23 cellular contexts compared by ENCODE assay signal in genomic region chr2:18474690-18475089, GRCh38.
DNase-seq lines count a peak whose midpoint lies in the region; ATAC-seq and TF ChIP-seq lines count a peak whose summit lies in the region.
"Had no signal": no experiment of that assay in that cellular context is flagged by ENCODE, and none has a peak within 500 bp of the region (broad histone marks: within the 10 kb centered on the region; RNA-seq: fewer than 3 reads in every experiment).

No MANE protein-coding gene starts in this region.

- no TSS peak for BruUV-seq in IMR-90 (replicated peaks; lab: Mats Ljungman, UMichigan)

- H4K20me1 ChIP-seq in IMR-90 (ENCODE audit: insufficient read depth, low read length): no peaks in the 10 kb centered on the region

- no peak overlapping the region for H3K56ac ChIP-seq in IMR-90 (ENCODE audit: extremely low read depth, insufficient read depth, low read length)

- in situ Hi-C loops in IMR-90 (cut with MboI; ENCODE audit: low sequenced_read_pairs): no loop called here

- peaks cover 7% of the 10 kb centered on the region for H3K27me3 Mint-ChIP-seq in mesothelial cell of epicardium (ENCODE audit: low read depth)

- no peak overlapping the region for H2AK9ac ChIP-seq in IMR-90 (replicated peaks; ENCODE audit: low read depth, low read length, poor library complexity)

- TF ChIP-seq RAD21 in IMR-90 (IDR thresholded peaks at IDR 0.05; ENCODE audit: low read length): no peak

- DNase-seq in IMR-90: peak; percentile 29
- DNase-seq in fibroblast of peridontal ligament (ENCODE audit: extremely low read depth): peak; percentile 39
- DNase-seq in mesothelial cell of epicardium (ENCODE audit: low spot score in 2 of 2, unreplicated experiment in 2 of 2): no peak
- DNase-seq in tibial artery: no peak
- DNase-seq in NCI-H2171 treated with DMSO at 0.1 percent for 48 hours (lab: John Stamatoyannopoulos, UW): no peak
- no peak for DNase-seq in caudate nucleus (lab: John Stamatoyannopoulos, UW)
- DNase-seq: BE2C, DMS53, EL, GF-D8, MV-4-11, NCI-H1105 treated with DMSO at 0.1 percent for 48 hours, NCI-H1694, NCI-H2081, NCI-H2171, NCI-H524 treated with DMSO at 0.1 percent for 48 hours, NCI-H82 had no signal

- no peak for TF ChIP-seq POLR2A in IMR-90 (IDR thresholded peaks at IDR 0.05; ENCODE audit: low read depth, low read length)

- H2BK5ac ChIP-seq in IMR-90 (ENCODE audit: low read depth, low read length, poor library complexity, severe bottlenecking): peak overlapping the region; percentile 22

- TF ChIP-seq CTCF in IMR-90 (conservative IDR thresholded peaks at IDR 0.05; ENCODE audit: low read depth, low read length): no peak
- TF ChIP-seq CTCF in mesothelial cell of epicardium (IDR thresholded peaks at IDR 0.05; ENCODE audit: unreplicated experiment): no peak
- no peak for TF ChIP-seq CTCF in tibial artery (IDR thresholded peaks at IDR 0.05)

- dilution Hi-C loops in IMR-90 (cut with HindIII; ENCODE audit: low sequenced_read_pairs, unreplicated experiment): no loop called here

- H2AK5ac ChIP-seq in IMR-90 (ENCODE audit: low read depth, low read length): no peak overlapping the region; the same call in 1 of the 2 replicates

- no peak overlapping the region for H3K9ac ChIP-seq in IMR-90 (ENCODE audit: low read depth, low read length)
- H3K9ac ChIP-seq: KMS-11 had no signal

- H3K4me3 ChIP-seq in IMR-90 (ENCODE audit: insufficient read depth, low read depth, low read length) (no peak overlapping the region), tibial artery (no peak overlapping the region)
- H3K4me3 ChIP-seq: A549 had no signal

- H3K4me3 Mint-ChIP-seq in mesothelial cell of epicardium: no peak overlapping the region

- intact Hi-C loops in IMR-90 (cut with micrococcal nuclease): no loop called here
- intact Hi-C loops in tibial artery (cut with DNase I; ENCODE audit: low total_unique reads): no loop called here

- H3K27ac Mint-ChIP-seq in mesothelial cell of epicardium: peak overlapping the region; percentile 13

- WGBS in IMR-90 (ENCODE audit: extremely low coverage in 2 of 2, insufficient read length in 1 of 2), 2 experiments: no CpG with 5 or more reads among the region's 1 CpG

- H2AFZ ChIP-seq in IMR-90 (replicated peaks; ENCODE audit: low read length, poor library complexity): no peak overlapping the region

- H4K91ac ChIP-seq in IMR-90 (ENCODE audit: insufficient read depth, low read depth, low read length): peak overlapping the region; percentile 46

- no peaks in the 10 kb centered on the region for H3K27me3 ChIP-seq in IMR-90 (ENCODE audit: control insufficient read depth, insufficient read depth, low read length)
- no peaks in the 10 kb centered on the region for H3K27me3 ChIP-seq in tibial artery

- POLR2A ChIA-PET in IMR-90 (lab: Charles Lee; ENCODE audit: unreplicated experiment): no interaction called here

- H3K14ac ChIP-seq in IMR-90 (replicated peaks; ENCODE audit: low read depth, low read length): peak overlapping the region; percentile 43; the same call in 1 of the 2 replicates

- peak overlapping the region; percentile 58 for H3K4ac ChIP-seq in IMR-90 (ENCODE audit: low read depth, low read length)

- ATAC-seq in IMR-90 (ENCODE audit: low read depth) (no peak), HG02623 (IDR thresholded peaks at IDR 0.05; ENCODE audit: unreplicated experiment) (no peak), GM19397 (IDR thresholded peaks at IDR 0.05; ENCODE audit: unreplicated experiment) (no peak)
- ATAC-seq: A549, Panc1 had no signal

- no peaks in the 10 kb centered on the region for H3K9me3 Mint-ChIP-seq in mesothelial cell of epicardium

- H3K27ac ChIP-seq in IMR-90 (ENCODE audit: insufficient read depth, low read length) (no peak overlapping the region), tibial artery (peak overlapping the region; percentile 50 to 61), caudate nucleus (ENCODE audit: low read depth, low read length) (no peak overlapping the region)
- H3K27ac ChIP-seq: A549, HL-60, KMS-11 had no signal

- no peak overlapping the region; the same call in 1 of the 2 replicates for H3K4me2 ChIP-seq in IMR-90 (ENCODE audit: low read depth, low read length)
- H3K4me2 ChIP-seq: A549, KMS-11 had no signal

- H3K36me3 Mint-ChIP-seq in mesothelial cell of epicardium: no peaks in the 10 kb centered on the region

- H3K4me1 Mint-ChIP-seq in mesothelial cell of epicardium: peaks cover 26% of the 10 kb centered on the region

- H3K9me3 ChIP-seq in IMR-90 (ENCODE audit: control insufficient read depth, insufficient read depth, low read length) (no peaks in the 10 kb centered on the region), tibial artery (no peaks in the 10 kb centered on the region)
- H3K9me3 ChIP-seq: A549, BE2C had no signal

- H3K9me1 ChIP-seq in IMR-90 (ENCODE audit: insufficient read depth, low read length): peaks cover 10% of the 10 kb centered on the region

- H3K36me3 ChIP-seq in IMR-90 (ENCODE audit: control insufficient read depth, insufficient read depth, low read length): no peaks in the 10 kb centered on the region
- no peaks in the 10 kb centered on the region for H3K36me3 ChIP-seq in tibial artery
- H3K36me3 ChIP-seq: BE2C had no signal

- H4K5ac ChIP-seq in IMR-90 (ENCODE audit: low read depth, low read length): peak overlapping the region; percentile 80

- CTCF ChIA-PET in IMR-90 (lab: Yijun Ruan, JAX): no interaction called here

- H3K4me1 ChIP-seq in IMR-90 (ENCODE audit: control insufficient read depth, insufficient read depth, low read length) (peaks cover 17% of the 10 kb centered on the region), tibial artery (peaks cover 0 to 29% (median 21%) of the 10 kb centered on the region in 4 donors)
- H3K4me1 ChIP-seq: A549, BE2C had no signal

- H2BK15ac ChIP-seq in IMR-90 (ENCODE audit: low read depth, low read length): peak overlapping the region; percentile 43; the same call in 2 of the 3 replicates

- peak overlapping the region; percentile 84 for H3K18ac ChIP-seq in IMR-90 (ENCODE audit: low read depth, low read length)

- no peaks in the 10 kb centered on the region for H3K79me1 ChIP-seq in IMR-90 (ENCODE audit: low read depth in 1 of 2, low read length in 2 of 2)

- peak overlapping the region; percentile 73 for H2BK20ac ChIP-seq in IMR-90 (ENCODE audit: low read depth, low read length)

- H2BK120ac ChIP-seq in IMR-90 (ENCODE audit: low read depth, low read length): peak overlapping the region; percentile 87

- H3K23ac ChIP-seq in IMR-90 (ENCODE audit: low read depth, low read length): peak overlapping the region; percentile 26; the same call in 1 of the 2 replicates

- peak overlapping the region; percentile 46 to 49; a peak in 3 of 4 replicates for H4K8ac ChIP-seq in IMR-90 (ENCODE audit: low read depth in 2 of 2, low read length in 2 of 2)

TF ChIP-seq in IMR-90, 13 proteins besides CTCF, POLR2A, EP300 and RAD21:
- no peak for TF ChIP-seq MAFK (IDR thresholded peaks at IDR 0.05; ENCODE audit: low read depth, low read length)
- no peak for TF ChIP-seq MAZ (IDR thresholded peaks at IDR 0.05; ENCODE audit: borderline replicate concordance, low read depth, low read length)
- no peak for TF ChIP-seq RCOR1 (IDR thresholded peaks at IDR 0.05; ENCODE audit: insufficient replicate concordance, low read length)
- TF ChIP-seq FOS (IDR thresholded peaks at IDR 0.05; ENCODE audit: low read depth, low read length): no peak
- TF ChIP-seq SMC3 (IDR thresholded peaks at IDR 0.05; ENCODE audit: low read depth, low read length): no peak
- TF ChIP-seq MXI1 (IDR thresholded peaks at IDR 0.05; ENCODE audit: borderline replicate concordance, low read depth, low read length): no peak
- no peak for TF ChIP-seq CEBPB (IDR thresholded peaks at IDR 0.05; ENCODE audit: low read depth, low read length)
- TF ChIP-seq CHD1 (IDR thresholded peaks at IDR 0.05; ENCODE audit: low read depth, low read length): no peak
- TF ChIP-seq NFE2L2 (IDR thresholded peaks at IDR 0.05; ENCODE audit: low read depth, low read length): no peak
- no peak for TF ChIP-seq USF2 (IDR thresholded peaks at IDR 0.05; ENCODE audit: low read depth, low read length)
- TF ChIP-seq BHLHE40 (IDR thresholded peaks at IDR 0.05; ENCODE audit: low read depth, low read length): no peak
- TF ChIP-seq RFX5 (IDR thresholded peaks at IDR 0.05; ENCODE audit: low read depth, low read length): no peak
- no peak for TF ChIP-seq ELK1 (IDR thresholded peaks at IDR 0.05; ENCODE audit: borderline replicate concordance, low read depth, low read length)

Comparison
In these comparisons a context has a peak if more than half of its experiments do, and no peak if none do; other contexts are left out.
1. DNase-seq: peak in IMR-90 (single experiment) and fibroblast of peridontal ligament (single experiment); none in mesothelial cell of epicardium (0 of 2), tibial artery (0 of 2), NCI-H2171 treated with DMSO at 0.1 percent for 48 hours (single experiment) and caudate nucleus (0 of 61).
2. H3K27ac ChIP-seq: peak in tibial artery (2 of 2); none in IMR-90 (single experiment) and caudate nucleus (single experiment).